In genomic region chr22:18110194-18110943, GRCh38 we compare ENCODE assay signal across 7 cellular contexts. TPM values are rescaled to one million over a fixed set of nuclear protein-coding genes. Genes with fewer than 3 reads are reported as not detected.
DNase-seq lines count a peak whose midpoint lies in the region; FAIRE-seq and TF ChIP-seq lines count a peak whose summit lies in the region.

Gene TUBA8, plus strand, starts transcription at chr22:18110809. Its CDS starts 57 bp downstream, at chr22:18110866.

- H3K27ac Mint-ChIP-seq in endothelial cell (ENCODE audit: unreplicated experiment) = no peak within 1 kb of the TSS

- H3K9ac ChIP-seq in stomach smooth muscle (ENCODE audit: low read length in 2 of 2) = peak within 1 kb of the TSS in 1 of 2 donors; percentile 46

- TF ChIP-seq CTCF in endothelial cell (IDR thresholded peaks at IDR 0.05; ENCODE audit: unreplicated experiment) = no peak

- DNase-seq in GM18507 (ENCODE audit: extremely low spot score, insufficient read length, low read depth) = no peak
- peak; percentile 46 for DNase-seq in M059J (ENCODE audit: low read depth)
- peak; percentile 9 for DNase-seq in activated CD4-positive, alpha-beta T cell treated with anti-CD3 and anti-CD28 coated beads, Interleukin-2, amount 50 U/mL, for 1 hour
- peak; percentile 46 for DNase-seq in endothelial cell (ENCODE audit: low spot score)
- DNase-seq in UCSD-AML1 (lab: John Stamatoyannopoulos, UW; ENCODE audit: unreplicated experiment) = no peak

- H3K27me3 ChIP-seq in stomach smooth muscle (ENCODE audit: control insufficient read depth in 1 of 2, insufficient read depth in 2 of 2, low read length in 2 of 2) = peaks cover 13 to 27% of the 10 kb centered on the region in 2 donors

- peaks cover 4% of the 10 kb centered on the region for H3K4me1 ChIP-seq in mesodermal cell (ENCODE audit: control insufficient read depth, insufficient read depth, low read length, poor library complexity, severe bottlenecking)
- peaks cover 18% of the 10 kb centered on the region for H3K4me1 ChIP-seq in stomach smooth muscle (ENCODE audit: control insufficient read depth, insufficient read depth, low read length)

- peaks cover 14% of the 10 kb centered on the region for H3K27me3 Mint-ChIP-seq in endothelial cell (ENCODE audit: unreplicated experiment)

- H3K4me3 Mint-ChIP-seq in endothelial cell (ENCODE audit: unreplicated experiment) = peak within 1 kb of the TSS; percentile 81

- FAIRE-seq in GM18507 (lab: Jason Lieb, UNC) = peak; percentile 52

- H3K4me3 ChIP-seq in mesodermal cell (ENCODE audit: extremely low read depth, insufficient read depth, low read length, poor library complexity, severe bottlenecking) (peak within 1 kb of the TSS; percentile 33), stomach smooth muscle (ENCODE audit: low read length in 2 of 2) (peak within 1 kb of the TSS; percentile 48 to 68)

- WGBS in mesodermal cell (ENCODE audit: insufficient coverage in 2 of 2), 2 experiments = 7 to 11% methylated on average over 42 to 52 of the region's 70 CpGs

- H3K27ac ChIP-seq in mesodermal cell (ENCODE audit: low read depth, low read length, severe bottlenecking) (no peak within 1 kb of the TSS), stomach smooth muscle (ENCODE audit: low read length) (no peak within 1 kb of the TSS)

- no peaks in the 10 kb centered on the region for H3K9me3 ChIP-seq in mesodermal cell (ENCODE audit: control insufficient read depth, low read length)
- H3K9me3 ChIP-seq in stomach smooth muscle (ENCODE audit: control insufficient read depth in 2 of 2, low read length in 2 of 2) = no peaks in the 10 kb centered on the region

- peaks cover 4% of the 10 kb centered on the region for H3K9me3 Mint-ChIP-seq in endothelial cell (ENCODE audit: unreplicated experiment)

- H3K36me3 Mint-ChIP-seq in endothelial cell (ENCODE audit: low read depth, unreplicated experiment) = peaks cover 14% of the 10 kb centered on the region

- H3K36me3 ChIP-seq in mesodermal cell (ENCODE audit: control insufficient read depth, insufficient read depth, low read length) = no peaks in the 10 kb centered on the region
- no peaks in the 10 kb centered on the region for H3K36me3 ChIP-seq in stomach smooth muscle (ENCODE audit: control insufficient read depth in 2 of 2, insufficient read depth in 2 of 2, low read length in 2 of 2)

- peaks cover 22% of the 10 kb centered on the region for H3K4me1 Mint-ChIP-seq in endothelial cell (ENCODE audit: unreplicated experiment)

RNA-seq across cellular contexts. Expression of gene TUBA8, which starts in this region (rescaled TPM):
- total RNA-seq in M059J (2014; rRNA removed; shearing (Covaris generic)) = 1.3 and 1.7 TPM in 2 replicates
- total RNA-seq in endothelial cell (ENCODE audit: unreplicated experiment) = 0.46 TPM
- polyA plus RNA-seq in mesodermal cell (2013, experiment 1 of 2) = 0.63 TPM
- 0.15 TPM for polyA plus RNA-seq in mesodermal cell (2013, experiment 2 of 2)

Comparison
In these comparisons a context has a peak if more than half of its experiments do, and no peak if none do; other contexts are left out.
1. Peak in DNase-seq in endothelial cell; RNA of the gene not detected or under 1 TPM.
2. DNase-seq: peak in M059J (single experiment) and activated CD4-positive, alpha-beta T cell treated with anti-CD3 and anti-CD28 coated beads, Interleukin-2, amount 50 U/mL, for 1 hour (single experiment); none in GM18507 (single experiment) and UCSD-AML1 (single experiment).